18 cellular contexts compared by ENCODE assay signal in genomic region chr7:45026013-45026412, GRCh38. TPM values are rescaled to one million over a fixed set of nuclear protein-coding genes. Genes with fewer than 3 reads are reported as not detected.
A peak's percentile ranks its signal among the peaks of the same experiment; 100 is the strongest.
DNase-seq lines count a peak whose midpoint lies in the region; ATAC-seq, FAIRE-seq and TF ChIP-seq lines count a peak whose summit lies in the region.
"Had no signal": no experiment of that assay in that cellular context is flagged by ENCODE, and none has a peak within 500 bp of the region (broad histone marks: within the 10 kb centered on the region; RNA-seq: fewer than 3 reads in every experiment).

No MANE protein-coding gene starts in this region.

- H3K9ac ChIP-seq in kidney (ENCODE audit: low read length in 2 of 2) (no peak overlapping the region), mesendoderm (ENCODE audit: low read length) (no peak overlapping the region)

- no peak overlapping the region for H3K23ac ChIP-seq in mesendoderm (ENCODE audit: low read length)

- POLR2A ChIA-PET in activated B cell treated with CpG ODN at 0.5 μM for 24 hours (lab: Charles Lee), result interaction anchor here (0.6 to 6.1 kb wide), 10 partner anchors 13 to 141 kb away, joined by 3 to 129 read pairs (median 12); partner anchors contain the start of genes CCM2, MYO1G, PURB and TBRG4

- DNase-seq in CD14-positive monocyte (ENCODE audit: low spot score) (no peak), GM18507 (ENCODE audit: extremely low spot score, insufficient read length, low read depth) (no peak), activated B cell treated with CpG ODN at 0.5 μM for 24 hours (no peak), immature natural killer cell (no peak), kidney (no peak), mesendoderm (no peak), AG08396 (ENCODE audit: low spot score) (no peak)
- DNase-seq: cerebellar nuclear complex, HFFc6, islet precursor cell, midbrain, NCI-H1930, NCI-H524 treated with DMSO at 0.1 percent for 48 hours, pancreas, substantia nigra had no signal

- H4K5ac ChIP-seq in mesendoderm (ENCODE audit: low read length), result no peak overlapping the region

- H3K36me3 Mint-ChIP-seq in CD14-positive monocyte, result peaks cover 17 to 33% of the 10 kb centered on the region in 2 donors
- peaks cover 24% of the 10 kb centered on the region for H3K36me3 Mint-ChIP-seq in activated B cell treated with CpG ODN at 0.5 μM for 24 hours (ENCODE audit: low read depth)
- H3K36me3 Mint-ChIP-seq in immature natural killer cell, result peaks cover 4 to 11% (median 5%) of the 10 kb centered on the region in 3 donors

- no peaks in the 10 kb centered on the region for H3K27me3 ChIP-seq in mesendoderm (ENCODE audit: insufficient read depth, low read length, poor library complexity)
- H3K27me3 ChIP-seq: pancreas had no signal

- no peak overlapping the region for H4K8ac ChIP-seq in mesendoderm (ENCODE audit: low read depth, low read length)

- H3K4me1 Mint-ChIP-seq in CD14-positive monocyte (peaks cover 56% of the 10 kb centered on the region), activated B cell treated with CpG ODN at 0.5 μM for 24 hours (peaks cover 83% of the 10 kb centered on the region), immature natural killer cell (peaks cover 68 to 86% of the 10 kb centered on the region in 2 donors)

- TF ChIP-seq CTCF in CD14-positive monocyte (IDR thresholded peaks at IDR 0.05) (no peak), activated B cell treated with CpG ODN at 0.5 μM for 24 hours (IDR thresholded peaks at IDR 0.05) (no peak), kidney (IDR thresholded peaks at IDR 0.05; ENCODE audit: borderline replicate concordance, extremely low read depth, insufficient read depth) (no peak)

- H3K4me1 ChIP-seq in kidney (ENCODE audit: control insufficient read depth in 1 of 2, insufficient read depth in 1 of 2, low read depth in 1 of 2, low read length in 2 of 2) (no peaks in the 10 kb centered on the region), mesendoderm (ENCODE audit: control insufficient read depth, low read depth, low read length) (no peaks in the 10 kb centered on the region)
- H3K4me1 ChIP-seq: pancreas had no signal

- FAIRE-seq in GM18507 (lab: Jason Lieb, UNC) (peak; percentile 67), kidney (lab: Jason Lieb, UNC) (no peak)
- FAIRE-seq: pancreas had no signal

- CTCF ChIA-PET in activated B cell treated with CpG ODN at 0.5 μM for 24 hours (lab: Charles Lee), result interaction anchor here (0.8 kb wide), 1 partner anchor 25 kb away, joined by 3 read pairs; no protein-coding TSS in a partner anchor

- H2BK5ac ChIP-seq in mesendoderm (ENCODE audit: low read length), result no peak overlapping the region

- no peak overlapping the region for H3K56ac ChIP-seq in mesendoderm (ENCODE audit: low read length)

- H3K4ac ChIP-seq in mesendoderm (ENCODE audit: low read depth, low read length), result no peak overlapping the region

- H3K4me3 ChIP-seq in kidney (ENCODE audit: low read length in 2 of 2), result no peak overlapping the region
- no peak overlapping the region for H3K4me3 ChIP-seq in mesendoderm (ENCODE audit: low read length)
- H3K4me3 ChIP-seq: pancreas, smooth muscle cell had no signal

- peaks cover 3% of the 10 kb centered on the region for H3K79me2 ChIP-seq in mesendoderm (ENCODE audit: control insufficient read depth, insufficient read depth, low read length)

- ATAC-seq in activated B cell treated with CpG ODN at 0.5 μM for 24 hours (ENCODE audit: low read depth) (no peak), GM19324 (IDR thresholded peaks at IDR 0.05; ENCODE audit: low FRiP score, unreplicated experiment) (no peak)

- no peak overlapping the region for H3K4me3 Mint-ChIP-seq in CD14-positive monocyte
- no peak overlapping the region for H3K4me3 Mint-ChIP-seq in activated B cell treated with CpG ODN at 0.5 μM for 24 hours
- peak overlapping the region; percentile 64 to 78 (median 73) for H3K4me3 Mint-ChIP-seq in immature natural killer cell
- H3K4me3 Mint-ChIP-seq: HFFc6 had no signal

- H3K4me2 ChIP-seq in mesendoderm (ENCODE audit: low read length), result no peak overlapping the region

- H3K36me3 ChIP-seq in kidney (ENCODE audit: control insufficient read depth in 1 of 2, insufficient read depth in 2 of 2, low read length in 2 of 2) (no peaks in the 10 kb centered on the region), mesendoderm (ENCODE audit: control insufficient read depth, insufficient read depth, low read length) (no peaks in the 10 kb centered on the region)
- H3K36me3 ChIP-seq: pancreas had no signal

- H3K18ac ChIP-seq in mesendoderm (ENCODE audit: low read length), result no peak overlapping the region

- intact Hi-C loops in CD14-positive monocyte (cut with micrococcal nuclease) (loop anchor here in 1 of 2 donors (2.0 to 10.0 kb wide), 2 partner anchors 25 to 51 kb away; partner anchors contain the start of genes CCM2 and MYO1G), activated B cell treated with CpG ODN at 0.5 μM for 24 hours (cut with micrococcal nuclease) (loop anchor here (2.0 kb wide), 2 partner anchors 17 to 31 kb away; no protein-coding TSS in a partner anchor), kidney (cut with DNase I) (no loop called here)

- no peak overlapping the region for H2BK120ac ChIP-seq in mesendoderm (ENCODE audit: low read depth, low read length)

- H3K9me3 ChIP-seq in kidney (ENCODE audit: control insufficient read depth in 1 of 2, low read length in 2 of 2), result no peaks in the 10 kb centered on the region
- H3K9me3 ChIP-seq: pancreas had no signal

- no CpG with 5 or more reads among the region's 1 CpG for WGBS in mesendoderm (ENCODE audit: extremely low coverage, insufficient coverage, low lambda C conversion rate)

- H3K27ac Mint-ChIP-seq in CD14-positive monocyte, result peak overlapping the region in 6 of 7 donors; percentile 57 to 92 (median 78)
- peak overlapping the region; percentile 36 for H3K27ac Mint-ChIP-seq in activated B cell treated with CpG ODN at 0.5 μM for 24 hours
- H3K27ac Mint-ChIP-seq in immature natural killer cell, result peak overlapping the region; percentile 79 to 95 (median 84)

- peaks cover 0 to 4% (median 0%) of the 10 kb centered on the region in 7 donors for H3K9me3 Mint-ChIP-seq in CD14-positive monocyte
- peaks cover 5% of the 10 kb centered on the region for H3K9me3 Mint-ChIP-seq in activated B cell treated with CpG ODN at 0.5 μM for 24 hours
- no peaks in the 10 kb centered on the region for H3K9me3 Mint-ChIP-seq in immature natural killer cell
- H3K9me3 Mint-ChIP-seq: HFFc6 had no signal

- H3K79me1 ChIP-seq in mesendoderm (ENCODE audit: low read length), result peaks cover 16% of the 10 kb centered on the region

- H3K27me3 Mint-ChIP-seq in CD14-positive monocyte (ENCODE audit: low read depth in 3 of 3) (peaks cover 0 to 3% (median 0%) of the 10 kb centered on the region in 3 donors), activated B cell treated with CpG ODN at 0.5 μM for 24 hours (no peaks in the 10 kb centered on the region), immature natural killer cell (ENCODE audit: low read depth in 3 of 3) (peaks cover 2 to 7% (median 3%) of the 10 kb centered on the region in 3 donors)

- no peak overlapping the region for H2BK15ac ChIP-seq in mesendoderm (replicated peaks; ENCODE audit: low read depth)

- H2AK5ac ChIP-seq in mesendoderm (ENCODE audit: low read length), result no peak overlapping the region

- H3K27ac ChIP-seq in kidney (ENCODE audit: low read depth in 2 of 2, low read length in 2 of 2) (no peak overlapping the region), mesendoderm (ENCODE audit: low read depth, low read length) (no peak overlapping the region)

RNA-seq across cellular contexts. Expression of gene CCM2, which starts 26.0 kb away (rescaled TPM):
- 10 to 100 TPM; 38.5 to 51.4 TPM for polyA plus RNA-seq in CD14-positive monocyte
- total RNA-seq in activated B cell treated with CpG ODN at 0.5 μM for 24 hours, result 83.8 and 89.0 TPM in 2 replicates
- 100 to 1,000 TPM in 2 of 3 donors, 10 to 100 TPM in 1; 60.4 to 120 (median 103) TPM for polyA plus RNA-seq in immature natural killer cell
- total RNA-seq in kidney, result 35.0 TPM
- 37.8 TPM for polyA plus RNA-seq in kidney (ENCODE audit: insufficient read depth, low read depth, low replicate concordance)
- polyA plus RNA-seq in mesendoderm (2013, experiment 1 of 2), result 20.7 TPM
- 20.4 TPM for polyA plus RNA-seq in mesendoderm (2013, experiment 2 of 2)

RNA-seq across cellular contexts. Expression of gene MYO1G, which starts 47.2 kb away (rescaled TPM):
- polyA plus RNA-seq in CD14-positive monocyte (100 to 1,000 TPM; 119 to 135 TPM), immature natural killer cell (100 to 1,000 TPM; 139 to 261 (median 139) TPM), kidney (ENCODE audit: insufficient read depth, low read depth, low replicate concordance) (0.60 TPM)
- total RNA-seq in activated B cell treated with CpG ODN at 0.5 μM for 24 hours (143 and 154 TPM in 2 replicates), kidney (14.3 TPM)
- 0.04 TPM for polyA plus RNA-seq in mesendoderm (2013, experiment 1 of 2)
- polyA plus RNA-seq in mesendoderm (2013, experiment 2 of 2), result 0.04 TPM
- total RNA-seq: glomerular endothelial cell, HFFc6 had no signal
- polyA plus RNA-seq: smooth muscle cell had no signal

Comparison
In these comparisons a context has a peak if more than half of its experiments do, and no peak if none do; other contexts are left out.
1. H3K4me3 Mint-ChIP-seq: peak in immature natural killer cell (5 of 5); none in CD14-positive monocyte (0 of 2) and activated B cell treated with CpG ODN at 0.5 μM for 24 hours (single experiment).
2. RNA of gene MYO1G, which starts 47.2 kb away (polyA plus RNA-seq): 139 to 261 TPM in immature natural killer cell and 119 to 135 TPM in CD14-positive monocyte; 0.60 TPM in kidney (single experiment); every median in the first group is over 10 times any median in the second.
3. Peak in every context shown above with its lines, with median percentiles within 50 percentile points of each other: H3K27ac Mint-ChIP-seq.